ENCODE assay signal across 15 cellular contexts in genomic region chr13:20156711-20157110, GRCh38. TPM values are rescaled to one million over a fixed set of nuclear protein-coding genes. Genes with fewer than 3 reads are reported as not detected.
A peak's percentile ranks its signal among the peaks of the same experiment; 100 is the strongest.
DNase-seq lines count a peak whose midpoint lies in the region; ATAC-seq and TF ChIP-seq lines count a peak whose summit lies in the region.
"Had no signal": no experiment of that assay in that cellular context is flagged by ENCODE, and none has a peak within 500 bp of the region (broad histone marks: within the 10 kb centered on the region; RNA-seq: fewer than 3 reads in every experiment).

No MANE protein-coding gene starts in this region.

- H3K36me3 ChIP-seq in H7 (replicated peaks; ENCODE audit: control insufficient read depth, insufficient read depth, low read length) (no peaks in the 10 kb centered on the region), sigmoid colon (no peaks in the 10 kb centered on the region), tibial nerve (no peaks in the 10 kb centered on the region), mucosa of descending colon (ENCODE audit: low read depth) (no peaks in the 10 kb centered on the region)

- TF ChIP-seq EP300 in sigmoid colon (IDR thresholded peaks at IDR 0.05) (no peak), tibial nerve (IDR thresholded peaks at IDR 0.05) (no peak)

- TF ChIP-seq POLR2A in NB4 (IDR thresholded peaks at IDR 0.05; ENCODE audit: extremely low read depth, insufficient read length) (no peak), sigmoid colon (IDR thresholded peaks at IDR 0.05) (no peak), tibial nerve (IDR thresholded peaks at IDR 0.05) (no peak)

- H3K27me3 ChIP-seq in H7 (ENCODE audit: control insufficient read depth, insufficient read depth, low read length) (peaks cover 36% of the 10 kb centered on the region), sigmoid colon (peaks cover 36 to 90% (median 71%) of the 10 kb centered on the region in 3 donors), tibial nerve (peaks cover 4 to 95% of the 10 kb centered on the region in 2 donors)

- H3K27ac ChIP-seq in sigmoid colon (no peak overlapping the region), tibial nerve (no peak overlapping the region)
- H3K27ac ChIP-seq: C4-2B had no signal

- H3K4me1 ChIP-seq in sigmoid colon (peaks cover 0 to 22% (median 16%) of the 10 kb centered on the region in 4 donors), tibial nerve (peaks cover 0 to 22% (median 7%) of the 10 kb centered on the region in 4 donors), mucosa of descending colon (ENCODE audit: low read depth) (peaks cover 17% of the 10 kb centered on the region)

- H3K9me3 ChIP-seq in sigmoid colon (no peaks in the 10 kb centered on the region), tibial nerve (no peaks in the 10 kb centered on the region), mucosa of descending colon (no peaks in the 10 kb centered on the region)

- no peak overlapping the region for H3K4me3 ChIP-seq in H7 (ENCODE audit: insufficient read depth, low read depth, low read length)
- H3K4me3 ChIP-seq in NB4 (ENCODE audit: low read depth, low read length), result no peak overlapping the region
- no peak overlapping the region for H3K4me3 ChIP-seq in sigmoid colon
- H3K4me3 ChIP-seq in tibial nerve, result no peak overlapping the region
- H3K4me3 ChIP-seq in mucosa of descending colon, result no peak overlapping the region

- intact Hi-C loops in sigmoid colon (cut with DNase I) (no loop called here), posterior cingulate gyrus (cut with DNase I) (no loop called here), mucosa of descending colon (cut with DNase I, micrococcal nuclease) (no loop called here)

- no peak for ATAC-seq in mucosa of descending colon

- 32 to 57% methylated on average over 2 of the region's 2 CpGs for WGBS in sigmoid colon, 2 donors
- 40 to 41% methylated on average over 2 of the region's 2 CpGs for WGBS in tibial nerve, 2 donors

- DNase-seq in NCI-H748 (lab: John Stamatoyannopoulos, UW; ENCODE audit: unreplicated experiment), result peak; percentile 38
- no peak for DNase-seq in NCI-H748 treated with DMSO at 0.1 percent for 48 hours (lab: John Stamatoyannopoulos, UW)
- peak; percentile 69 for DNase-seq in H7
- DNase-seq in NB4 (ENCODE audit: low read depth), result peak; percentile 23
- peak; percentile 15 for DNase-seq in sigmoid colon
- no peak for DNase-seq in tibial nerve (ENCODE audit: low spot score in 2 of 2)
- no peak for DNase-seq in posterior cingulate gyrus
- DNase-seq in mucosa of descending colon, result no peak
- DNase-seq: 8988T; ACHN; CD4-positive, alpha-beta memory T cell; DMS53; GF-D8 had no signal

- no peak for TF ChIP-seq CTCF in NB4 (IDR thresholded peaks at IDR 0.05; ENCODE audit: low read depth, low read length)
- TF ChIP-seq CTCF in sigmoid colon (IDR thresholded peaks at IDR 0.05), result no peak
- no peak for TF ChIP-seq CTCF in tibial nerve (IDR thresholded peaks at IDR 0.05)
- TF ChIP-seq CTCF in mucosa of descending colon (IDR thresholded peaks at IDR 0.05), result no peak

RNA-seq across cellular contexts. Expression of gene GJA3, which starts 4.1 kb away (rescaled TPM):
- total RNA-seq in H7 (2014; rRNA removed; shearing (Covaris generic)), result 0.03 and 0.15 TPM in 2 replicates
- total RNA-seq in sigmoid colon, result not detected
- under 1 TPM in 1 of 3 donors, not detected in 2; 0.10 TPM for polyA plus RNA-seq in sigmoid colon
- total RNA-seq in tibial nerve, result under 1 TPM in 1 of 4 donors, not detected in 3; under 0.01 TPM
- total RNA-seq in mucosa of descending colon, result not detected
- polyA plus RNA-seq: CD4-positive, alpha-beta memory T cell had no signal

RNA-seq across cellular contexts. Expression of gene GJB2, which starts 36.0 kb away (rescaled TPM):
- total RNA-seq in H7 (2014; rRNA removed; shearing (Covaris generic)), result 0.07 TPM in 1 of 2 replicates, not detected in the other
- total RNA-seq in sigmoid colon (under 1 TPM in 1 of 4 donors, not detected in 3; 0.49 TPM), tibial nerve (1 to 10 TPM in 2 of 4 donors, under 1 TPM in 2; 0.20 to 3.3 (median 1.3) TPM), mucosa of descending colon (10 to 100 TPM; 18.1 to 45.4 (median 42.9) TPM)
- 10 to 100 TPM in 1 of 3 donors, 1 to 10 TPM in 2; 6.0 to 25.9 (median 8.6) TPM for polyA plus RNA-seq in sigmoid colon
- total RNA-seq: CD4-positive, alpha-beta memory T cell had no signal
- polyA plus RNA-seq: CD4-positive, alpha-beta memory T cell; IgD-negative memory B cell had no signal

Comparison
In these comparisons a context has a peak if more than half of its experiments do, and no peak if none do; other contexts are left out.
1. DNase-seq: peak in NCI-H748 (single experiment), H7 (single experiment), NB4 (single experiment) and sigmoid colon (single experiment); none in NCI-H748 treated with DMSO at 0.1 percent for 48 hours (single experiment), tibial nerve (0 of 2), posterior cingulate gyrus (0 of 10) and mucosa of descending colon (0 of 3).
2. RNA of gene GJB2, which starts 36.0 kb away (total RNA-seq): 18.1 to 45.4 TPM in mucosa of descending colon; 0.20 to 3.3 TPM in tibial nerve, 0.49 TPM in sigmoid colon and 0.07 TPM in H7; every median in the first group is over 4 times any median in the second.